Comparison of ENCODE assay signal across 7 cellular contexts in genomic region chr9:39611449-39612215, GRCh38.
DNase-seq lines count a peak whose midpoint lies in the region; ATAC-seq lines count a peak whose summit lies in the region.
"Not testable (repeated sequence)": the region's sequence is repeated elsewhere in the genome, so short reads cannot be mapped to it uniquely, and the experiment has no call there.

No MANE protein-coding gene starts in this region.

- not testable (repeated sequence) for H3K4me3 Mint-ChIP-seq in activated T-cell treated with anti-CD3 and anti-CD28 coated beads, Interleukin-2, amount 50 U/mL, for 72 hours

- not testable (repeated sequence) for H3K9me3 Mint-ChIP-seq in activated T-cell treated with anti-CD3 and anti-CD28 coated beads, Interleukin-2, amount 50 U/mL, for 72 hours

- not testable (repeated sequence) for DNase-seq in activated T-cell treated with anti-CD3 and anti-CD28 coated beads, Interleukin-2, amount 50 U/mL, for 72 hours

- H3K36me3 Mint-ChIP-seq in activated T-cell treated with anti-CD3 and anti-CD28 coated beads, Interleukin-2, amount 50 U/mL, for 72 hours (ENCODE audit: insufficient read depth in 2 of 2), result not testable (repeated sequence)

- H3K27ac Mint-ChIP-seq in activated T-cell treated with anti-CD3 and anti-CD28 coated beads, Interleukin-2, amount 50 U/mL, for 72 hours, result not testable (repeated sequence)

- ATAC-seq in GM18870 (IDR thresholded peaks at IDR 0.05; ENCODE audit: unreplicated experiment) (peak; percentile 97), GM19455 (IDR thresholded peaks at IDR 0.05; ENCODE audit: unreplicated experiment) (peak; percentile 98), GM21717 (IDR thresholded peaks at IDR 0.05; ENCODE audit: unreplicated experiment) (peak; percentile 98), HG02870 (IDR thresholded peaks at IDR 0.05; ENCODE audit: unreplicated experiment) (peak; percentile 97), HG03103 (IDR thresholded peaks at IDR 0.05; ENCODE audit: low read depth, unreplicated experiment) (peak; percentile 95), HG03469 (IDR thresholded peaks at IDR 0.05; ENCODE audit: unreplicated experiment) (peak; percentile 98)
- ATAC-seq in activated T-cell treated with anti-CD3 and anti-CD28 coated beads, Interleukin-2, amount 50 U/mL, for 72 hours (replicated peaks in 1 of 2), result peak; percentile 60 to 83

- not testable (repeated sequence) for H3K4me1 Mint-ChIP-seq in activated T-cell treated with anti-CD3 and anti-CD28 coated beads, Interleukin-2, amount 50 U/mL, for 72 hours (ENCODE audit: low read depth)

- not testable (repeated sequence) for H3K27me3 Mint-ChIP-seq in activated T-cell treated with anti-CD3 and anti-CD28 coated beads, Interleukin-2, amount 50 U/mL, for 72 hours (ENCODE audit: low read depth)
